ENCODE assay signal across 18 cellular contexts in the genomic region with DNA sequence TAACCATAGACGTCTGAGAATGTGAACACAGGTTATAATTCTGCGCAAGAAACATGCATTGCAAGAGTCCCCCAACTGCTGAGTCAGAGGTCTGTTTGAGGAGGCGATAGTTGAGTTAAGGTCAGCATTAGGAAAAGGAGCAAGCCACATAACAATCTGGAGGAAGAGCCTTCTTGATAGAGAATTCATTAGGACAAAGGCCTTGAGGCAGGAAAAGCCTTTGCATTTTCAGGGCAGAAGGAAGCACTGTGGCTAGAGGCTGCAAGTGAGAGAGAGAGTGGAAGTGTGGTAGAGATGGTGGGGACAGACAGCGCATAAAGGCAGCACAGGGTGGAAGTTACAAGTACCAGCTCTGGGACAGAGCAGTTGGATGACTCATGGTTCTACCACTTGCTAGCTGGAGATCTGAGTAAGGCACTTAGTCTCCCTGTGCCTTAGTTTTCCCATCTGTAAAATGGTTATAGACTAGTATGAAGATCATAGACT.
DNase-seq lines count a peak whose midpoint lies in the region; ATAC-seq, FAIRE-seq and TF ChIP-seq lines count a peak whose summit lies in the region.
"Had no signal": no experiment of that assay in that cellular context is flagged by ENCODE, and none has a peak within 500 bp of the region (broad histone marks: within the 10 kb centered on the region; RNA-seq: fewer than 3 reads in every experiment).

No MANE protein-coding gene starts in this region.

- H3K79me2 ChIP-seq in HepG2 (ENCODE audit: insufficient read depth, low read length), result no peaks in the 10 kb centered on the region
- no peaks in the 10 kb centered on the region for H3K79me2 ChIP-seq in astrocyte (ENCODE audit: insufficient read depth, low read length)

- TF ChIP-seq CTCF in liver (IDR thresholded peaks at IDR 0.05; ENCODE audit: low read depth, low read length, missing input control), result no peak
- TF ChIP-seq CTCF in HepG2 (CRISPR knock-in tag; IDR thresholded peaks at IDR 0.05), result no peak
- no peak for TF ChIP-seq CTCF in astrocyte (IDR thresholded peaks at IDR 0.05; ENCODE audit: insufficient read depth, low read depth, low read length)
- no peak for TF ChIP-seq CTCF in lower lobe of right lung (IDR thresholded peaks at IDR 0.05)

- CTCF ChIA-PET in HepG2 (lab: Yijun Ruan, JAX; ENCODE audit: low intra/inter-chr PET ratio, low total read pairs), result no interaction called here

- H4K20me1 ChIP-seq in HepG2 (ENCODE audit: insufficient read depth, low read length) (no peaks in the 10 kb centered on the region), astrocyte (ENCODE audit: insufficient read depth, low read length) (no peaks in the 10 kb centered on the region)

- H3K36me3 ChIP-seq in liver (ENCODE audit: control insufficient read depth in 4 of 4, insufficient read depth in 3 of 4, low read depth in 1 of 4, low read length in 3 of 4) (no peaks in the 10 kb centered on the region), HepG2 (replicated peaks in 1 of 2; ENCODE audit: control insufficient read depth in 1 of 2, insufficient read depth in 2 of 2, low read length in 2 of 2) (no peaks in the 10 kb centered on the region), astrocyte (ENCODE audit: insufficient read depth, low read length) (no peaks in the 10 kb centered on the region), lower lobe of right lung (no peaks in the 10 kb centered on the region)

- H3K4me2 ChIP-seq in HepG2 (ENCODE audit: low read depth, low read length) (no peak overlapping the region), astrocyte (ENCODE audit: low read length) (no peak overlapping the region)
- H3K4me2 ChIP-seq: A549 had no signal

- H3K27ac ChIP-seq in liver (ENCODE audit: low read depth in 1 of 2, low read length in 2 of 2) (no peak overlapping the region), HepG2 (ENCODE audit: extremely low read length, insufficient read depth, low read length) (no peak overlapping the region), astrocyte (ENCODE audit: low read depth, low read length) (no peak overlapping the region), lower lobe of right lung (no peak overlapping the region), caudate nucleus (ENCODE audit: low read depth, low read length) (no peak overlapping the region)
- H3K27ac ChIP-seq: A549 had no signal

- BruUV-seq in HepG2 (replicated peaks; lab: Mats Ljungman, UMichigan), result no TSS peak

- H3K4me3 ChIP-seq in liver (ENCODE audit: low read depth in 1 of 3, low read length in 3 of 3) (no peak overlapping the region), HepG2 (replicated peaks in 1 of 3; ENCODE audit: insufficient read depth in 1 of 3, low read depth in 2 of 3, low read length in 3 of 3) (no peak overlapping the region), astrocyte (ENCODE audit: insufficient read depth, low read depth, low read length) (no peak overlapping the region), lower lobe of right lung (no peak overlapping the region)
- H3K4me3 ChIP-seq: A549 had no signal

- H3K27me3 Mint-ChIP-seq in astrocyte (ENCODE audit: low read depth, unreplicated experiment), result no peaks in the 10 kb centered on the region

- H3K4me1 Mint-ChIP-seq in astrocyte (ENCODE audit: low read depth, unreplicated experiment), result peaks cover 38% of the 10 kb centered on the region
- H3K4me1 Mint-ChIP-seq: T-cell had no signal

- DNase-seq in HepG2 (ENCODE audit: low spot score), result no peak
- DNase-seq in astrocyte (ENCODE audit: low read depth), result peak; percentile 40
- no peak for DNase-seq in lower lobe of right lung
- no peak for DNase-seq in H4 (ENCODE audit: low spot score)
- DNase-seq in caudate nucleus (lab: John Stamatoyannopoulos, UW), result no peak
- no peak for DNase-seq in SKM-1 treated with dmso at 0.1 percent for 144 hours (lab: John Stamatoyannopoulos, UW; ENCODE audit: unreplicated experiment)
- DNase-seq: activated CD4-positive, CD25-positive, alpha-beta regulatory T cell treated with anti-CD3 and anti-CD28 coated beads, Interleukin-2, amount 50 U/mL, for 72 hours; activated naive CD4-positive, alpha-beta T cell treated with anti-CD3 and anti-CD28 coated beads, Interleukin-2, amount 50 U/mL, for 16 hours; effector memory CD8-positive, alpha-beta T cell; NCI-H146; NCI-H446; T-cell had no signal

- TF ChIP-seq RAD21 in liver (IDR thresholded peaks at IDR 0.05) (peak; percentile 32 to 42), HepG2 (CRISPR knock-in tag; IDR thresholded peaks at IDR 0.05) (no peak)

- H3K36me3 Mint-ChIP-seq in astrocyte (ENCODE audit: low read depth, unreplicated experiment), result no peaks in the 10 kb centered on the region
- H3K36me3 Mint-ChIP-seq: T-cell had no signal

- intact Hi-C loops in HepG2 (cut with micrococcal nuclease; ENCODE audit: unreplicated experiment) (no loop called here), lower lobe of right lung (cut with DNase I) (no loop called here)

- in situ Hi-C loops in HepG2 (cut with HindIII; ENCODE audit: extremely low pct_ligation_motif_present, low pct_unique_long_range_greater_than_20kb), result no loop called here

- 65% methylated on average over 4 of the region's 4 CpGs for WGBS in liver
- whole genome bisulfite sequencing in HepG2 (ENCODE audit: low lambda C conversion rate), result 64% methylated on average over 4 of the region's 4 CpGs

- TF ChIP-seq EP300 in HepG2 (IDR thresholded peaks at IDR 0.05; ENCODE audit: low read depth in 2 of 2, low read length in 2 of 2) (no peak), HepG2 (CRISPR knock-in tag; IDR thresholded peaks at IDR 0.05; ENCODE audit: borderline replicate concordance) (no peak)

- H3K4me1 ChIP-seq in liver (ENCODE audit: control insufficient read depth in 4 of 4, insufficient read depth in 4 of 4, low read length in 3 of 4), result no peaks in the 10 kb centered on the region
- H3K4me1 ChIP-seq in HepG2 (ENCODE audit: insufficient read depth, low read length), result no peaks in the 10 kb centered on the region
- H3K4me1 ChIP-seq in astrocyte (ENCODE audit: insufficient read depth, low read length), result peaks cover 11% of the 10 kb centered on the region
- H3K4me1 ChIP-seq in lower lobe of right lung, result peaks cover 6% of the 10 kb centered on the region
- H3K4me1 ChIP-seq: A549 had no signal

- FAIRE-seq in HepG2 (lab: Jason Lieb, UNC) (no peak), astrocyte (lab: Jason Lieb, UNC) (peak; percentile 56)
- FAIRE-seq: A549, frontal cortex, GM12892 had no signal

- H3K9me3 Mint-ChIP-seq in astrocyte (ENCODE audit: unreplicated experiment), result no peaks in the 10 kb centered on the region
- H3K9me3 Mint-ChIP-seq: effector memory CD8-positive, alpha-beta T cell had no signal

- H2AFZ ChIP-seq in HepG2 (ENCODE audit: low read length), result no peak overlapping the region
- H2AFZ ChIP-seq in astrocyte (ENCODE audit: low read depth, low read length), result no peak overlapping the region

- H3K9ac ChIP-seq in liver (ENCODE audit: low read depth in 1 of 2, low read length in 2 of 2), result no peak overlapping the region
- no peak overlapping the region for H3K9ac ChIP-seq in HepG2 (ENCODE audit: insufficient read depth, low read depth, low read length)
- no peak overlapping the region for H3K9ac ChIP-seq in astrocyte (ENCODE audit: low read length)

- no peaks in the 10 kb centered on the region for H3K27me3 ChIP-seq in liver (ENCODE audit: control insufficient read depth in 4 of 4, insufficient read depth in 4 of 4, low read length in 3 of 4)
- H3K27me3 ChIP-seq in HepG2 (ENCODE audit: control insufficient read depth in 1 of 2, insufficient read depth in 2 of 2, low read length in 2 of 2), result no peaks in the 10 kb centered on the region; a peak in 1 of 5 replicates
- no peaks in the 10 kb centered on the region for H3K27me3 ChIP-seq in astrocyte (ENCODE audit: insufficient read depth, low read length)
- H3K27me3 ChIP-seq in lower lobe of right lung (ENCODE audit: low read depth), result no peaks in the 10 kb centered on the region

- peak overlapping the region; percentile 42 for H3K27ac Mint-ChIP-seq in astrocyte (ENCODE audit: unreplicated experiment)
- H3K27ac Mint-ChIP-seq: effector memory CD8-positive, alpha-beta T cell; T-cell had no signal

- ATAC-seq in HepG2 (no peak), lower lobe of right lung (peak; percentile 28 to 79), GM19397 (IDR thresholded peaks at IDR 0.05; ENCODE audit: unreplicated experiment) (no peak)
- ATAC-seq: A549; effector memory CD8-positive, alpha-beta T cell; Panc1; T-cell had no signal

- POLR2A ChIA-PET in HepG2 (lab: Yijun Ruan, JAX), result no interaction called here

- H3K4me3 Mint-ChIP-seq in astrocyte (ENCODE audit: unreplicated experiment), result no peak overlapping the region
- H3K4me3 Mint-ChIP-seq: effector memory CD8-positive, alpha-beta T cell; T-cell had no signal

- no peak for TF ChIP-seq POLR2A in HepG2 (IDR thresholded peaks at IDR 0.05; ENCODE audit: insufficient read depth in 1 of 2, low read depth in 2 of 2, low read length in 2 of 2)

- H3K9me3 ChIP-seq in liver (ENCODE audit: control insufficient read depth in 4 of 4, low read length in 3 of 4) (no peaks in the 10 kb centered on the region), HepG2 (ENCODE audit: low read length) (no peaks in the 10 kb centered on the region), astrocyte (ENCODE audit: insufficient read depth, low read depth, low read length) (no peaks in the 10 kb centered on the region), lower lobe of right lung (no peaks in the 10 kb centered on the region)
- H3K9me3 ChIP-seq: A549 had no signal

TF ChIP-seq in liver, 16 proteins besides CTCF, POLR2A, EP300 and RAD21 (continues in another document):
- TF ChIP-seq RXRA (IDR thresholded peaks at IDR 0.05), result peak in 1 of 2 donors; percentile 39
- peak; percentile 92 for TF ChIP-seq NR2F2 (IDR thresholded peaks at IDR 0.05)
- no peak for TF ChIP-seq JUND (IDR thresholded peaks at IDR 0.05)
- no peak for TF ChIP-seq TAF1 (conservative IDR thresholded peaks at IDR 0.05)
- TF ChIP-seq, protein P1, sequence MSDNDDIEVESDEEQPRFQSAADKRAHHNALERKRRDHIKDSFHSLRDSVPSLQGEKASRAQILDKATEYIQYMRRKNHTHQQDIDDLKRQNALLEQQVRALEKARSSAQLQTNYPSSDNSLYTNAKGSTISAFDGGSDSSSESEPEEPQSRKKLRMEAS (IDR thresholded peaks at IDR 0.05), result peak; percentile 11

TF ChIP-seq in HepG2, 621 proteins besides CTCF, POLR2A, EP300 and RAD21:
- TF ChIP-seq, protein P2, sequence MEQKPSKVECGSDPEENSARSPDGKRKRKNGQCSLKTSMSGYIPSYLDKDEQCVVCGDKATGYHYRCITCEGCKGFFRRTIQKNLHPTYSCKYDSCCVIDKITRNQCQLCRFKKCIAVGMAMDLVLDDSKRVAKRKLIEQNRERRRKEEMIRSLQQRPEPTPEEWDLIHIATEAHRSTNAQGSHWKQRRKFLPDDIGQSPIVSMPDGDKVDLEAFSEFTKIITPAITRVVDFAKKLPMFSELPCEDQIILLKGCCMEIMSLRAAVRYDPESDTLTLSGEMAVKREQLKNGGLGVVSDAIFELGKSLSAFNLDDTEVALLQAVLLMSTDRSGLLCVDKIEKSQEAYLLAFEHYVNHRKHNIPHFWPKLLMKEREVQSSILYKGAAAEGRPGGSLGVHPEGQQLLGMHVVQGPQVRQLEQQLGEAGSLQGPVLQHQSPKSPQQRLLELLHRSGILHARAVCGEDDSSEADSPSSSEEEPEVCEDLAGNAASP (CRISPR knock-in tag; IDR thresholded peaks at IDR 0.05; ENCODE audit: borderline replicate concordance), result no peak

Comparison
In these comparisons a context has a peak if more than half of its experiments do, and no peak if none do; other contexts are left out.
1. ATAC-seq: peak in lower lobe of right lung (2 of 2); none in HepG2 (single experiment) and GM19397 (single experiment).